In the genomic region with DNA sequence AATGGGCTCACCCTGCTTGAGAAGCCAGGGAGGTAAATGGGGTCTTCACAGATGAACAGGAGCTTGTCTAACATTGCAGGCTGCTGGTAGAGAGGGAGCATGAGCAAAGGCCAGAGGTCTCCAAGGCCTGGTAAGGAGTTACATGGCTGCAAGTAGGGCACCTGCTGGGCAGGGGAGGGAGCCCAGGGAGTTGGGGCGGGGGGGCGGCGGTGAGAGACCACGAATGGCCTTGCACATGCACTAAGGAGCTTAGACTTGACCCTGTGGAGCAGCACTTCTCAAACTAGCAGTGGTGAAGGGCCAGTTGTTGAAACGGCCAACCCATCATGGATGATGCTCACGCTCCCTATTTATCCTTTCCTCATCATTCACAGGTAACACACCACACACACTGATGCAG, we compare ENCODE assay signal across 15 cellular contexts. TPM values are rescaled to one million over a fixed set of nuclear protein-coding genes. Genes with fewer than 3 reads are reported as not detected.
DNase-seq lines count a peak whose midpoint lies in the region; ATAC-seq and TF ChIP-seq lines count a peak whose summit lies in the region.
"Had no signal": no experiment of that assay in that cellular context is flagged by ENCODE, and none has a peak within 500 bp of the region (broad histone marks: within the 10 kb centered on the region; RNA-seq: fewer than 3 reads in every experiment).

No MANE protein-coding gene starts in this region.

- peaks cover 63% of the 10 kb centered on the region for H3K4me1 Mint-ChIP-seq in activated CD8-positive, alpha-beta memory T cell treated with anti-CD3 and anti-CD28 coated beads, Interleukin-2, amount 10 ng/mL, durations not matched to agents 7 days and 5 days
- peaks cover 93% of the 10 kb centered on the region for H3K4me1 Mint-ChIP-seq in activated CD4-positive, alpha-beta memory T cell treated with anti-CD3 and anti-CD28 coated beads, Interleukin-2, amount 10 ng/mL, durations not matched to agents 7 days and 5 days
- H3K4me1 Mint-ChIP-seq in neural crest cell: peaks cover 4% of the 10 kb centered on the region

- CTCF ChIA-PET in activated CD8-positive, alpha-beta memory T cell treated with anti-CD3 and anti-CD28 coated beads, Interleukin-2, amount 10 ng/mL, durations not matched to agents 7 days and 5 days (lab: Charles Lee): interaction anchor here (0.7 to 1.5 kb wide), 5 partner anchors 8 to 39 kb away, joined by 3 to 4 read pairs (median 3); no protein-coding TSS in a partner anchor
- CTCF ChIA-PET in activated CD4-positive, alpha-beta memory T cell treated with anti-CD3 and anti-CD28 coated beads, Interleukin-2, amount 10 ng/mL, durations not matched to agents 7 days and 5 days (lab: Charles Lee): no interaction called here

- peak overlapping the region; percentile 93 for H3K27ac Mint-ChIP-seq in activated CD8-positive, alpha-beta memory T cell treated with anti-CD3 and anti-CD28 coated beads, Interleukin-2, amount 10 ng/mL, durations not matched to agents 7 days and 5 days
- peak overlapping the region; percentile 96 for H3K27ac Mint-ChIP-seq in activated CD4-positive, alpha-beta memory T cell treated with anti-CD3 and anti-CD28 coated beads, Interleukin-2, amount 10 ng/mL, durations not matched to agents 7 days and 5 days
- peak overlapping the region; percentile 46 for H3K27ac Mint-ChIP-seq in neural crest cell (ENCODE audit: unreplicated experiment)
- H3K27ac Mint-ChIP-seq: WTC11 had no signal

- H3K4me3 Mint-ChIP-seq in activated CD8-positive, alpha-beta memory T cell treated with anti-CD3 and anti-CD28 coated beads, Interleukin-2, amount 10 ng/mL, durations not matched to agents 7 days and 5 days: no peak overlapping the region
- H3K4me3 Mint-ChIP-seq in activated CD4-positive, alpha-beta memory T cell treated with anti-CD3 and anti-CD28 coated beads, Interleukin-2, amount 10 ng/mL, durations not matched to agents 7 days and 5 days: peak overlapping the region; percentile 56
- no peak overlapping the region for H3K4me3 Mint-ChIP-seq in neural crest cell
- H3K4me3 Mint-ChIP-seq: WTC11 had no signal

- no peak for DNase-seq in activated CD8-positive, alpha-beta memory T cell treated with anti-CD3 and anti-CD28 coated beads, Interleukin-2, amount 10 ng/mL, durations not matched to agents 7 days and 5 days
- no peak for DNase-seq in activated CD8-positive, alpha-beta memory T cell treated with anti-CD3 and anti-CD28 coated beads, Interleukin-2, amount 50 U/mL, for 48 hours
- no peak for DNase-seq in activated CD4-positive, alpha-beta memory T cell treated with anti-CD3 and anti-CD28 coated beads, Interleukin-2, amount 10 ng/mL, durations not matched to agents 7 days and 5 days
- DNase-seq in neural crest cell (ENCODE audit: low read depth, low spot score): no peak
- DNase-seq in HuH-7.5 (ENCODE audit: low spot score): no peak
- DNase-seq in NCI-H510A (lab: John Stamatoyannopoulos, UW): no peak
- no peak for DNase-seq in NCI-H1930 (lab: John Stamatoyannopoulos, UW)
- DNase-seq: KG1, left colon, NCI-H2171 treated with DMSO at 0.1 percent for 48 hours, pancreas, SW 1271, upper lobe of right lung had no signal

- POLR2A ChIA-PET in activated CD4-positive, alpha-beta memory T cell treated with anti-CD3 and anti-CD28 coated beads, Interleukin-2, amount 10 ng/mL, durations not matched to agents 7 days and 5 days (lab: Charles Lee): interaction anchor here (2.1 to 2.8 kb wide), 4 partner anchors 9 to 71 kb away, joined by 6 to 19 read pairs (median 12); partner anchors contain the start of gene ICAM2

- TF ChIP-seq CTCF in neural crest cell (conservative IDR thresholded peaks at IDR 0.05): no peak

- no peaks in the 10 kb centered on the region for H3K9me3 Mint-ChIP-seq in activated CD8-positive, alpha-beta memory T cell treated with anti-CD3 and anti-CD28 coated beads, Interleukin-2, amount 10 ng/mL, durations not matched to agents 7 days and 5 days (ENCODE audit: low read depth)
- H3K9me3 Mint-ChIP-seq in activated CD4-positive, alpha-beta memory T cell treated with anti-CD3 and anti-CD28 coated beads, Interleukin-2, amount 10 ng/mL, durations not matched to agents 7 days and 5 days: no peaks in the 10 kb centered on the region
- no peaks in the 10 kb centered on the region for H3K9me3 Mint-ChIP-seq in neural crest cell

- no peaks in the 10 kb centered on the region for H3K27me3 Mint-ChIP-seq in activated CD8-positive, alpha-beta memory T cell treated with anti-CD3 and anti-CD28 coated beads, Interleukin-2, amount 10 ng/mL, durations not matched to agents 7 days and 5 days
- no peaks in the 10 kb centered on the region for H3K27me3 Mint-ChIP-seq in activated CD4-positive, alpha-beta memory T cell treated with anti-CD3 and anti-CD28 coated beads, Interleukin-2, amount 10 ng/mL, durations not matched to agents 7 days and 5 days
- no peaks in the 10 kb centered on the region for H3K27me3 Mint-ChIP-seq in neural crest cell (ENCODE audit: low read depth)

- ATAC-seq in activated CD8-positive, alpha-beta memory T cell treated with anti-CD3 and anti-CD28 coated beads, Interleukin-2, amount 10 ng/mL, durations not matched to agents 7 days and 5 days: no peak
- ATAC-seq in GM18867 (IDR thresholded peaks at IDR 0.05; ENCODE audit: unreplicated experiment): peak; percentile 20
- ATAC-seq: left colon, pancreas, WTC11 had no signal

- peaks cover 18% of the 10 kb centered on the region for H3K36me3 Mint-ChIP-seq in activated CD8-positive, alpha-beta memory T cell treated with anti-CD3 and anti-CD28 coated beads, Interleukin-2, amount 10 ng/mL, durations not matched to agents 7 days and 5 days
- H3K36me3 Mint-ChIP-seq in activated CD4-positive, alpha-beta memory T cell treated with anti-CD3 and anti-CD28 coated beads, Interleukin-2, amount 10 ng/mL, durations not matched to agents 7 days and 5 days (ENCODE audit: low read depth): peaks cover 85% of the 10 kb centered on the region
- peaks cover 9% of the 10 kb centered on the region for H3K36me3 Mint-ChIP-seq in neural crest cell (ENCODE audit: low read depth)

RNA-seq across cellular contexts. Expression of gene ERN1, which starts 38.4 kb away (rescaled TPM):
- 10 to 100 TPM; 21.7 to 22.9 TPM for total RNA-seq in activated CD8-positive, alpha-beta memory T cell treated with anti-CD3 and anti-CD28 coated beads, Interleukin-2, amount 10 ng/mL, durations not matched to agents 7 days and 5 days
- total RNA-seq in activated CD4-positive, alpha-beta memory T cell treated with anti-CD3 and anti-CD28 coated beads, Interleukin-2, amount 10 ng/mL, durations not matched to agents 7 days and 5 days: 100 to 1,000 TPM; 126 to 128 TPM
- total RNA-seq in neural crest cell: 8.5 and 11.1 TPM in 2 replicates

Comparison
In these comparisons a context has a peak if more than half of its experiments do, and no peak if none do; other contexts are left out.
1. H3K27ac Mint-ChIP-seq: peak in every context shown above with its lines; median percentile 96 in activated CD4-positive, alpha-beta memory T cell treated with anti-CD3 and anti-CD28 coated beads, Interleukin-2, amount 10 ng/mL, durations not matched to agents 7 days and 5 days; 93 in activated CD8-positive, alpha-beta memory T cell treated with anti-CD3 and anti-CD28 coated beads, Interleukin-2, amount 10 ng/mL, durations not matched to agents 7 days and 5 days; 46 in neural crest cell.
2. RNA of gene ERN1, which starts 38.4 kb away (total RNA-seq): 126 to 128 TPM in activated CD4-positive, alpha-beta memory T cell treated with anti-CD3 and anti-CD28 coated beads, Interleukin-2, amount 10 ng/mL, durations not matched to agents 7 days and 5 days; 21.7 to 22.9 TPM in activated CD8-positive, alpha-beta memory T cell treated with anti-CD3 and anti-CD28 coated beads, Interleukin-2, amount 10 ng/mL, durations not matched to agents 7 days and 5 days and 8.5 to 11.1 TPM in neural crest cell; every median in the first group is over 4 times any median in the second.